ENCODE assay signal across 15 cellular contexts in the genomic region with DNA sequence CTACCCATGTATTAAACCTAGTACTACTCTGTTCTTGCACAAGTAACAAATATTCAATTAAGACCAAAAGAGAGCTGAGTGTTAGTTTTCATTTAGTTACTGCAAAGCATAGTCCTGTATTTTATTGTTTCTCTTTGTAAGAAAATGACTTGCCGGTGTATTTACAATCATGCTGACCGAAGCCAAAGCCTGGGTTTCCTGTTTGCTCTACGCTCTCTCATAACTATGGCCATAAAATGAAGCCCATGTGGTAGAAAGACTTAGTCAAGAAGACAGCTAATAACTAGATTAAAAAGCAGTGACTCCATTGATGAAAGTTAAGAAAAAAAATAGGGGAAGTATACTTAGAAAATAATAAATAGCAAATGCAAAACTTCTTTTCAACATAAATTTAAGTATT.
"Had no signal": no experiment of that assay in that cellular context is flagged by ENCODE, and none has a peak within 500 bp of the region (broad histone marks: within the 10 kb centered on the region; RNA-seq: fewer than 3 reads in every experiment).

No MANE protein-coding gene starts in this region.

- DNase-seq: effector memory CD4-positive, alpha-beta T cell; esophagus squamous epithelium; foreskin keratinocyte; hippocampal formation; natural killer cell; ovary; sigmoid colon; stimulated activated CD4-positive, alpha-beta T cell treated with anti-CD3 and anti-CD28 coated beads, Interleukin-12 subunit alpha, Interleukin-12 subunit beta, amount 100 ng/mL, for 4 hours; stimulated activated naive CD4-positive, alpha-beta T cell; stomach; tibial artery; upper lobe of left lung; uterus had no signal

- H3K27me3 ChIP-seq: esophagus squamous epithelium, foreskin keratinocyte, ovary, right atrium auricular region, sigmoid colon, stomach, tibial artery, upper lobe of left lung, uterus had no signal

- H3K36me3 ChIP-seq: esophagus squamous epithelium, ovary, right atrium auricular region, sigmoid colon, stomach, tibial artery, upper lobe of left lung, uterus had no signal

- H3K4me3 ChIP-seq: esophagus squamous epithelium, ovary, right atrium auricular region, sigmoid colon, skin epidermis, stomach, tibial artery, upper lobe of left lung, uterus had no signal

- ATAC-seq: foreskin keratinocyte, natural killer cell had no signal

- H3K27ac ChIP-seq: esophagus squamous epithelium, foreskin keratinocyte, ovary, right atrium auricular region, sigmoid colon, skin epidermis, stomach, tibial artery, upper lobe of left lung, uterus had no signal

- H3K9me3 ChIP-seq: esophagus squamous epithelium, ovary, right atrium auricular region, sigmoid colon, stomach, tibial artery, upper lobe of left lung, uterus had no signal

- H3K4me1 ChIP-seq: esophagus squamous epithelium, foreskin keratinocyte, sigmoid colon, stomach, tibial artery, upper lobe of left lung, uterus had no signal
